Comparison of ENCODE assay signal across 16 cellular contexts in genomic region chr3:171330936-171331335, GRCh38.
"Had no signal": no experiment of that assay in that cellular context is flagged by ENCODE, and none has a peak within 500 bp of the region (broad histone marks: within the 10 kb centered on the region; RNA-seq: fewer than 3 reads in every experiment).

No MANE protein-coding gene starts in this region.

- H3K4me1 ChIP-seq: foreskin keratinocyte, parathyroid adenoma had no signal

- H3K79me2 ChIP-seq: parathyroid adenoma had no signal

- DNase-seq: activated CD4-positive, alpha-beta T cell treated with anti-CD3 and anti-CD28 coated beads, Interleukin-2, amount 50 U/mL, for 4 hours; activated gamma-delta T cell; dorsolateral prefrontal cortex; endodermal cell; foreskin keratinocyte; heart left ventricle; naive thymus-derived CD8-positive, alpha-beta T cell; sigmoid colon; spleen; stimulated activated CD4-positive, alpha-beta T cell treated with anti-CD3 and anti-CD28 coated beads, Interleukin-4, amount 100 ng/mL, for 4 hours; stimulated activated naive B cell treated with anti-CD40 and anti-IgM and Interleukin-4, amounts not matched to agents 10 μg/mL and 1 μg/mL and 100 μg/mL, for 72 hours had no signal

- H3K27ac ChIP-seq: epithelial cell of prostate, foreskin keratinocyte, parathyroid adenoma, spleen had no signal

- H2AFZ ChIP-seq: parathyroid adenoma had no signal

- H3K36me3 Mint-ChIP-seq: activated naive CD8-positive, alpha-beta T cell; memory B cell; stimulated activated naive B cell treated with anti-CD40 and anti-IgM and Interleukin-4, amounts not matched to agents 10 μg/mL and 1 μg/mL and 100 μg/mL, for 72 hours had no signal

- ATAC-seq: activated CD4-positive, CD25-positive, alpha-beta regulatory T cell treated with anti-CD3 and anti-CD28 coated beads, Interleukin-2, amount 50 U/mL, for 24 hours; foreskin keratinocyte; heart left ventricle; naive thymus-derived CD8-positive, alpha-beta T cell; stimulated activated naive B cell treated with anti-CD40 and anti-IgM and Interleukin-4, amounts not matched to agents 10 μg/mL and 1 μg/mL and 100 μg/mL, for 72 hours had no signal

- H3K36me3 ChIP-seq: heart left ventricle, sigmoid colon, spleen had no signal

- H3K9ac ChIP-seq: parathyroid adenoma had no signal

- H3K4me3 Mint-ChIP-seq: activated naive CD8-positive, alpha-beta T cell; endodermal cell; memory B cell; stimulated activated naive B cell treated with anti-CD40 and anti-IgM and Interleukin-4, amounts not matched to agents 10 μg/mL and 1 μg/mL and 100 μg/mL, for 72 hours had no signal

- H3K27me3 Mint-ChIP-seq: activated naive CD8-positive, alpha-beta T cell; naive thymus-derived CD8-positive, alpha-beta T cell; stimulated activated naive B cell treated with anti-CD40 and anti-IgM and Interleukin-4, amounts not matched to agents 10 μg/mL and 1 μg/mL and 100 μg/mL, for 72 hours had no signal

- H3K27ac Mint-ChIP-seq: activated naive CD8-positive, alpha-beta T cell; endodermal cell; memory B cell; stimulated activated naive B cell treated with anti-CD40 and anti-IgM and Interleukin-4, amounts not matched to agents 10 μg/mL and 1 μg/mL and 100 μg/mL, for 72 hours had no signal

- H3K4me3 ChIP-seq: dorsolateral prefrontal cortex, heart left ventricle, sigmoid colon, spleen had no signal

- H3K27me3 ChIP-seq: dorsolateral prefrontal cortex, foreskin keratinocyte, heart left ventricle, sigmoid colon, spleen had no signal

- H3K9me3 ChIP-seq: heart left ventricle, sigmoid colon, spleen had no signal

- H3K9me3 Mint-ChIP-seq: endodermal cell; memory B cell; naive thymus-derived CD8-positive, alpha-beta T cell; stimulated activated naive B cell treated with anti-CD40 and anti-IgM and Interleukin-4, amounts not matched to agents 10 μg/mL and 1 μg/mL and 100 μg/mL, for 72 hours had no signal
